In the genomic region with DNA sequence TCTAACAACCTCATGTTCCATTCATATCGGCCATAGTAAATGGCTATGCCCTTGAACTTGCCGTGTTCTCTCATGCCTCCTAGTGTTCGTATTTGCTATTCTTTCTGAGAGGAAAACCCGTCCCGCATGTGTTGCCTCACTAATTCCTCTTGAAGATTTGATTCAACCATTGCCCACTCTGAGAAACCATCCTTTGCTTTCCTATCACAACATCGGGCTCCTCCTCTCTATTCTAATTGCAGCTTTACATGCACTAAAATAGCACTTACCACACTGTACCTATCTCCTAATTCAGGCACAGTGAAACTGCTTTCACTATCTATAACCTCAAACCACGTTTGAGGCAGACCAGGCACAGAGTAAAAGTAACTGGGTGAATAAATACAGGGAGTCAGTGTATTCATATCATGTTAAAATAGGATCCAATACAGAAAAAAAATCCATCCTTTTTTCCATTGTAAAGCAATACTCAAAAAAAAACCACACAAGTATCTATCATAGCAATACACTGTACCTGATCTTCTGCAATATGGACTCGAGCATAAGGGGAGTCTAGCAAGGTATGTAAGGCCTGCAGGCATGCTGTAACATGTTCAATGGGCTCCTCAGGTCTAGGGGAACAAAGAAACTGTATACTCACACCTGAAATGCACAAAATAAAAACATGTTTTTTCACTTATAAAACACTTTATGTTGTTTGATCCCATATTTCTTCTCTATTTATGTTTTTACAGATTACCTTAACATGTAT, we compare ENCODE assay signal across 8 cellular contexts. TPM values are rescaled to one million over a fixed set of nuclear protein-coding genes. Genes with fewer than 3 reads are reported as not detected.
A peak's percentile ranks its signal among the peaks of the same experiment; 100 is the strongest.
DNase-seq lines count a peak whose midpoint lies in the region; ATAC-seq and TF ChIP-seq lines count a peak whose summit lies in the region.

No MANE protein-coding gene starts in this region.

- no peak overlapping the region for H2BK15ac ChIP-seq in IMR-90 (ENCODE audit: low read depth, low read length)

- POLR2A ChIA-PET in IMR-90 (lab: Charles Lee; ENCODE audit: unreplicated experiment) = no interaction called here

- no peaks in the 10 kb centered on the region for H3K9me3 Mint-ChIP-seq in activated naive CD4-positive, alpha-beta T cell treated with anti-CD3 and anti-CD28 coated beads, Interleukin-2, amount 50 U/mL, for 72 hours

- no peak overlapping the region for H2AFZ ChIP-seq in IMR-90 (replicated peaks; ENCODE audit: low read length, poor library complexity)

- no peak overlapping the region for H3K14ac ChIP-seq in IMR-90 (replicated peaks; ENCODE audit: low read depth, low read length)

- peaks cover 2% of the 10 kb centered on the region; the same call in 1 of the 2 replicates for H3K4me1 ChIP-seq in IMR-90 (ENCODE audit: control insufficient read depth, insufficient read depth, low read length)

- H3K9me1 ChIP-seq in IMR-90 (ENCODE audit: insufficient read depth, low read length) = no peaks in the 10 kb centered on the region

- 70% methylated on average over 5 of the region's 8 CpGs; no CpG with 5 or more reads in 1 of the 2 experiments for whole genome bisulfite sequencing in IMR-90 (ENCODE audit: extremely low coverage in 2 of 2, insufficient read length in 1 of 2), 2 experiments

- DNase-seq in DMS79 treated with DMSO at 0.1 percent for 48 hours (lab: John Stamatoyannopoulos, UW) (peak; percentile 4), DMS79 (lab: John Stamatoyannopoulos, UW) (no peak), IMR-90 (peak; percentile 23), inferior parietal cortex (ENCODE audit: extremely low spot score) (peak; percentile 22), hepatic stellate cell (ENCODE audit: low spot score) (no peak), NCI-H1092 (lab: John Stamatoyannopoulos, UW) (no peak)
- DNase-seq in activated naive CD4-positive, alpha-beta T cell treated with anti-CD3 and anti-CD28 coated beads, Interleukin-2, amount 50 U/mL, for 72 hours (ENCODE audit: low spot score in 2 of 2) = peak in 1 of 2 donors; percentile 7

- H3K4me2 ChIP-seq in IMR-90 (ENCODE audit: low read depth, low read length) = no peak overlapping the region

- no peaks in the 10 kb centered on the region for H3K9me3 ChIP-seq in IMR-90 (ENCODE audit: control insufficient read depth, insufficient read depth, low read length)

- no peak overlapping the region for H3K56ac ChIP-seq in IMR-90 (ENCODE audit: extremely low read depth, insufficient read depth, low read length)

- BruUV-seq in IMR-90 (replicated peaks; lab: Mats Ljungman, UMichigan) = no TSS peak

- peak overlapping the region; percentile 19 to 79 for H3K27ac Mint-ChIP-seq in activated naive CD4-positive, alpha-beta T cell treated with anti-CD3 and anti-CD28 coated beads, Interleukin-2, amount 50 U/mL, for 72 hours

- H4K91ac ChIP-seq in IMR-90 (ENCODE audit: insufficient read depth, low read depth, low read length) = no peak overlapping the region

- no peaks in the 10 kb centered on the region for H4K20me1 ChIP-seq in IMR-90 (ENCODE audit: insufficient read depth, low read length)

- CTCF ChIA-PET in IMR-90 (lab: Yijun Ruan, JAX) = no interaction called here

- no peak overlapping the region for H3K27ac ChIP-seq in IMR-90 (ENCODE audit: insufficient read depth, low read length)

- no peak overlapping the region for H3K4me3 ChIP-seq in IMR-90 (ENCODE audit: insufficient read depth, low read depth, low read length)

- H2BK20ac ChIP-seq in IMR-90 (ENCODE audit: low read depth, low read length) = no peak overlapping the region

- no peak overlapping the region for H4K5ac ChIP-seq in IMR-90 (ENCODE audit: low read depth, low read length)

- 0 out of 2 replicates have a peak, but pooled peaks have one; percentile 21 for TF ChIP-seq CTCF in IMR-90 (conservative IDR thresholded peaks at IDR 0.05; ENCODE audit: low read depth, low read length)

- intact Hi-C loops in IMR-90 (cut with micrococcal nuclease) = no loop called here

- no peak overlapping the region for H2AK9ac ChIP-seq in IMR-90 (replicated peaks; ENCODE audit: low read depth, low read length, poor library complexity)

- no peak overlapping the region for H2AK5ac ChIP-seq in IMR-90 (ENCODE audit: low read depth, low read length)

- no peak overlapping the region for H3K4ac ChIP-seq in IMR-90 (ENCODE audit: low read depth, low read length)

- TF ChIP-seq RAD21 in IMR-90 (IDR thresholded peaks at IDR 0.05; ENCODE audit: low read length) = peak; percentile 36

- no peak overlapping the region for H3K9ac ChIP-seq in IMR-90 (ENCODE audit: low read depth, low read length)

- no peaks in the 10 kb centered on the region for H3K27me3 ChIP-seq in IMR-90 (ENCODE audit: control insufficient read depth, insufficient read depth, low read length)

- peaks cover 0 to 13% of the 10 kb centered on the region in 2 donors for H3K36me3 Mint-ChIP-seq in activated naive CD4-positive, alpha-beta T cell treated with anti-CD3 and anti-CD28 coated beads, Interleukin-2, amount 50 U/mL, for 72 hours

- no peak overlapping the region for H3K23ac ChIP-seq in IMR-90 (ENCODE audit: low read depth, low read length)

- ATAC-seq in GM21717 (IDR thresholded peaks at IDR 0.05; ENCODE audit: unreplicated experiment) (peak; percentile 99), IMR-90 (ENCODE audit: low read depth) (no peak)
- ATAC-seq in activated naive CD4-positive, alpha-beta T cell treated with anti-CD3 and anti-CD28 coated beads, Interleukin-2, amount 50 U/mL, for 72 hours = peak; percentile 96

- dilution Hi-C loops in IMR-90 (cut with HindIII; ENCODE audit: low sequenced_read_pairs, unreplicated experiment) = no loop called here

- in situ Hi-C loops in IMR-90 (cut with MboI; ENCODE audit: low sequenced_read_pairs) = loop anchor here (10.0 kb wide), 1 partner anchor 220 kb away; no protein-coding TSS in a partner anchor

- no peak overlapping the region for H4K8ac ChIP-seq in IMR-90 (ENCODE audit: low read depth in 2 of 2, low read length in 2 of 2)

- no peak overlapping the region for H2BK120ac ChIP-seq in IMR-90 (ENCODE audit: low read depth, low read length)

- no peak overlapping the region for H2BK5ac ChIP-seq in IMR-90 (ENCODE audit: low read depth, low read length, poor library complexity, severe bottlenecking)

- peaks cover 0 to 3% of the 10 kb centered on the region in 2 experiments; a peak in 1 of 4 replicates for H3K79me1 ChIP-seq in IMR-90 (ENCODE audit: low read depth in 1 of 2, low read length in 2 of 2)

- H3K36me3 ChIP-seq in IMR-90 (ENCODE audit: control insufficient read depth, insufficient read depth, low read length) = peaks cover 17% of the 10 kb centered on the region

- TF ChIP-seq POLR2A in IMR-90 (IDR thresholded peaks at IDR 0.05; ENCODE audit: low read depth, low read length) = no peak

- H3K18ac ChIP-seq in IMR-90 (ENCODE audit: low read depth, low read length) = no peak overlapping the region

TF ChIP-seq in IMR-90, 13 proteins besides CTCF, POLR2A, EP300 and RAD21:
- TF ChIP-seq MAZ (IDR thresholded peaks at IDR 0.05; ENCODE audit: borderline replicate concordance, low read depth, low read length) = no peak
- no peak for TF ChIP-seq FOS (IDR thresholded peaks at IDR 0.05; ENCODE audit: low read depth, low read length)
- no peak for TF ChIP-seq USF2 (IDR thresholded peaks at IDR 0.05; ENCODE audit: low read depth, low read length)
- no peak for TF ChIP-seq MXI1 (IDR thresholded peaks at IDR 0.05; ENCODE audit: borderline replicate concordance, low read depth, low read length)
- TF ChIP-seq RFX5 (IDR thresholded peaks at IDR 0.05; ENCODE audit: low read depth, low read length) = no peak
- no peak for TF ChIP-seq MAFK (IDR thresholded peaks at IDR 0.05; ENCODE audit: low read depth, low read length)
- no peak for TF ChIP-seq BHLHE40 (IDR thresholded peaks at IDR 0.05; ENCODE audit: low read depth, low read length)
- peak; percentile 11; the same call in 1 of the 2 replicates for TF ChIP-seq SMC3 (IDR thresholded peaks at IDR 0.05; ENCODE audit: low read depth, low read length)

RNA-seq across cellular contexts. Expression of gene STRN, which starts 39.0 kb away (rescaled TPM):
- 16.4 and 23.3 TPM in 2 replicates for total RNA-seq in IMR-90 (2012; rRNA removed)
- 4.9 and 5.1 TPM in 2 replicates for polyA plus RNA-seq in IMR-90 (2012; rRNA removed)
- 0.81 and 1.5 TPM in 2 replicates for polyA plus RNA-seq in IMR-90 (2012; cell fraction: cytosol; rRNA removed)
- 1.1 and 8.6 TPM in 2 replicates for polyA plus RNA-seq in IMR-90 (2012; cell fraction: nucleus; rRNA removed; ENCODE audit: low replicate concordance)
- total RNA-seq in activated naive CD4-positive, alpha-beta T cell treated with anti-CD3 and anti-CD28 coated beads, Interleukin-2, amount 50 U/mL, for 72 hours = 10 to 100 TPM; 29.8 to 37.2 TPM

Comparison
In these comparisons a context has a peak if more than half of its experiments do, and no peak if none do; other contexts are left out.
1. DNase-seq: peak in DMS79 treated with DMSO at 0.1 percent for 48 hours (single experiment), IMR-90 (single experiment) and inferior parietal cortex (single experiment); none in DMS79 (single experiment), hepatic stellate cell (single experiment) and NCI-H1092 (single experiment).